Comparison of ENCODE assay signal across 22 cellular contexts in the genomic region with DNA sequence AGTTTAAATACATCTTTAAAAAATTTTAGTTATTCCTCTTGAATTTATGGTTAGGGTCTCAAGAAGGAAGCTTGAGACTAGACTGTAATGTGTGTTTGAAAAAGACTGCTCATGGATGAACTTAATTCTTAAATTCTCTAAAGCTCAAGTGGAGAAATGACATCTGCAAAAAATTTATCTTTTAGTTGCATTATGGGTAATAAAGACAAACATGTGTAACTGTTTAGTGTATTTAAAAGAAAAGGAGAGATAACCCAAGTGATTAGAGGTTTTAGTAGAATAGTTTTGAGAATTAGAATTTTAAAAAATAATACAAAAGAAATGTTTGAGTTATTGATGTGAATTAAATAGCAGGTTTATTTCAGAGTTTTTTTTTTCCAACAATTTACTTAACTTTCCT.
"Had no signal": no experiment of that assay in that cellular context is flagged by ENCODE, and none has a peak within 500 bp of the region (broad histone marks: within the 10 kb centered on the region; RNA-seq: fewer than 3 reads in every experiment).

No MANE protein-coding gene starts in this region.

- H3K27me3 Mint-ChIP-seq: activated CD4-positive, alpha-beta memory T cell treated with anti-CD3 and anti-CD28 coated beads, Interleukin-2, amount 10 ng/mL, durations not matched to agents 7 days and 5 days; T-helper 17 cell had no signal

- DNase-seq: activated CD4-positive, alpha-beta memory T cell treated with anti-CD3 and anti-CD28 coated beads, Interleukin-2, amount 10 ng/mL, durations not matched to agents 7 days and 5 days; activated CD8-positive, alpha-beta memory T cell treated with anti-CD3 and anti-CD28 coated beads, Interleukin-2, amount 50 U/mL, for 4 hours; activated gamma-delta T cell; activated T-cell treated with anti-CD3 and anti-CD28 coated beads, Interleukin-2, amount 50 U/mL, for 48 hours; amniotic stem cell; body of pancreas; caudate nucleus; colonic mucosa; gastrocnemius medialis; heart right ventricle; left colon; lower lobe of right lung; stimulated activated CD4-positive, alpha-beta T cell treated with anti-CD3 and anti-CD28 coated beads, Interleukin-15, amount 100 ng/mL, for 24 hours; stimulated activated CD4-positive, alpha-beta T cell treated with anti-CD3 and anti-CD28 coated beads, Interleukin-4, amount 100 ng/mL, for 1 hour; stimulated activated naive CD4-positive, alpha-beta T cell treated with Interleukin-2 at 50 U/mL for 16 hours; T-helper 17 cell; transverse colon; WERI-Rb-1 had no signal

- H3K9me3 Mint-ChIP-seq: activated CD4-positive, alpha-beta memory T cell treated with anti-CD3 and anti-CD28 coated beads, Interleukin-2, amount 10 ng/mL, durations not matched to agents 7 days and 5 days; activated naive CD4-positive, alpha-beta T cell treated with anti-CD3 and anti-CD28 coated beads, Interleukin-2, amount 50 U/mL, for 72 hours; neural crest cell had no signal

- H3K36me3 ChIP-seq: colonic mucosa, gastrocnemius medialis, heart right ventricle, lower lobe of right lung, transverse colon, vagina, WERI-Rb-1 had no signal

- H3K4me3 Mint-ChIP-seq: activated CD4-positive, alpha-beta memory T cell treated with anti-CD3 and anti-CD28 coated beads, Interleukin-2, amount 10 ng/mL, durations not matched to agents 7 days and 5 days; neural crest cell; T-helper 17 cell had no signal

- H3K27ac Mint-ChIP-seq: activated CD4-positive, alpha-beta memory T cell treated with anti-CD3 and anti-CD28 coated beads, Interleukin-2, amount 10 ng/mL, durations not matched to agents 7 days and 5 days; activated naive CD4-positive, alpha-beta T cell treated with anti-CD3 and anti-CD28 coated beads, Interleukin-2, amount 50 U/mL, for 72 hours; T-helper 17 cell had no signal

- H3K9me3 ChIP-seq: body of pancreas, colonic mucosa, gastrocnemius medialis, heart right ventricle, lower lobe of right lung, transverse colon, vagina had no signal

- H3K4me1 ChIP-seq: parathyroid adenoma had no signal

- H3K27me3 ChIP-seq: body of pancreas, colonic mucosa, gastrocnemius medialis, heart right ventricle, transverse colon, vagina had no signal

- ATAC-seq: activated naive CD4-positive, alpha-beta T cell treated with anti-CD3 and anti-CD28 coated beads, Interleukin-2, amount 50 U/mL, for 72 hours; body of pancreas; gastrocnemius medialis; heart right ventricle; left colon; lower lobe of right lung; T-helper 17 cell had no signal

- H3K27ac ChIP-seq: body of pancreas, colonic mucosa, lower lobe of right lung, parathyroid adenoma, vagina, WERI-Rb-1 had no signal

- H3K36me3 Mint-ChIP-seq: activated naive CD4-positive, alpha-beta T cell treated with anti-CD3 and anti-CD28 coated beads, Interleukin-2, amount 50 U/mL, for 72 hours had no signal

- H3K4me3 ChIP-seq: body of pancreas, colonic mucosa, gastrocnemius medialis, heart right ventricle, lower lobe of right lung, transverse colon, vagina had no signal
